1 cellular context compared by ENCODE assay signal in the genomic region with DNA sequence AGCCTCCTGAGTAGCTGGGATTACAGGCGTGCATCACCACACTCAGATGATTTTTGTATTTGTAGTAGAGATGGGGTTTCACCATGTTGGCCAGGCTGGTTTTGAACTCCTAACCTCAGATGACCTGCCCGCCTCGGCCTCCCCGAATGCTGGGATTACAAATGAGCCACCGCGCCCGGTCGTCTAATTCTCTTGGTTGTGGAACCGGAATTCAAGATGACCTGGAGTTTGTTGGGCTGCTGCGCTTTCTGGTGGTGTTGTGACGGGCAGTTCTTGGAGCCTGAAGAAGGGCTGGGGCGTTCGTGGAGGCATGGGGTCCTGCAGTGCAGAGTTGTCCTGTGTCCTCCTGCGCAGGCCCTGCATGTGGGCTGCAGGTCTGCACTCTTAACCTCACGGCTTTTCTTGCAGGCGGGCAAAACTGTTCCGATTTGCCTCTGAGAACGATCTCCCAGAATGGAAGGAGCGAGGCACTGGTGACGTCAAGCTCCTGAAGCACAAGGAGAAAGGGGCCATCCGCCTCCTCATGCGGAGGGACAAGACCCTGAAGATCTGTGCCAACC.
TF ChIP-seq lines count a peak whose summit lies in the region.

No MANE protein-coding gene starts in this region.

TF ChIP-seq in K562, 482 proteins besides CTCF, POLR2A, EP300 and RAD21 (continued from another document):
- TF ChIP-seq, protein P1, sequence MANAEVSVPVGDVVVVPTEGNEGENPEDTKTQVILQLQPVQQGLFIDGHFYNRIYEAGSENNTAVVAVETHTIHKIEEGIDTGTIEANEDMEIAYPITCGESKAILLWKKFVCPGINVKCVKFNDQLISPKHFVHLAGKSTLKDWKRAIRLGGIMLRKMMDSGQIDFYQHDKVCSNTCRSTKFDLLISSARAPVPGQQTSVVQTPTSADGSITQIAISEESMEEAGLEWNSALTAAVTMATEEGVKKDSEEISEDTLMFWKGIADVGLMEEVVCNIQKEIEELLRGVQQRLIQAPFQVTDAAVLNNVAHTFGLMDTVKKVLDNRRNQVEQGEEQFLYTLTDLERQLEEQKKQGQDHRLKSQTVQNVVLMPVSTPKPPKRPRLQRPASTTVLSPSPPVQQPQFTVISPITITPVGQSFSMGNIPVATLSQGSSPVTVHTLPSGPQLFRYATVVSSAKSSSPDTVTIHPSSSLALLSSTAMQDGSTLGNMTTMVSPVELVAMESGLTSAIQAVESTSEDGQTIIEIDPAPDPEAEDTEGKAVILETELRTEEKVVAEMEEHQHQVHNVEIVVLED (CRISPR knock-in tag; IDR thresholded peaks at IDR 0.05), result no peak
- TF ChIP-seq HDAC2 (IDR thresholded peaks at IDR 0.05), result no peak
- TF ChIP-seq CREB1 (IDR thresholded peaks at IDR 0.05), result no peak
- no peak for TF ChIP-seq CREB1 (CRISPR knock-in tag; IDR thresholded peaks at IDR 0.05)
- no peak for TF ChIP-seq GATA2 (CRISPR knock-in tag; IDR thresholded peaks at IDR 0.05)
- TF ChIP-seq, protein P2, sequence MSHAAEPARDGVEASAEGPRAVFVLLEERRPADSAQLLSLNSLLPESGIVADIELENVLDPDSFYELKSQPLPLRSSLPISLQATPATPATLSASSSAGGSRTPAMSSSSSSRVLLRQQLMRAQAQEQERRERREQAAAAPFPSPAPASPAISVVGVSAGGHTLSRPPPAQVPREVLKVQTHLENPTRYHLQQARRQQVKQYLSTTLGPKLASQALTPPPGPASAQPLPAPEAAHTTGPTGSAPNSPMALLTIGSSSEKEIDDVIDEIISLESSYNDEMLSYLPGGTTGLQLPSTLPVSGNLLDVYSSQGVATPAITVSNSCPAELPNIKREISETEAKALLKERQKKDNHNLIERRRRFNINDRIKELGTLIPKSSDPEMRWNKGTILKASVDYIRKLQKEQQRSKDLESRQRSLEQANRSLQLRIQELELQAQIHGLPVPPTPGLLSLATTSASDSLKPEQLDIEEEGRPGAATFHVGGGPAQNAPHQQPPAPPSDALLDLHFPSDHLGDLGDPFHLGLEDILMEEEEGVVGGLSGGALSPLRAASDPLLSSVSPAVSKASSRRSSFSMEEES (CRISPR knock-in tag; IDR thresholded peaks at IDR 0.05), result no peak
- TF ChIP-seq, protein P3, sequence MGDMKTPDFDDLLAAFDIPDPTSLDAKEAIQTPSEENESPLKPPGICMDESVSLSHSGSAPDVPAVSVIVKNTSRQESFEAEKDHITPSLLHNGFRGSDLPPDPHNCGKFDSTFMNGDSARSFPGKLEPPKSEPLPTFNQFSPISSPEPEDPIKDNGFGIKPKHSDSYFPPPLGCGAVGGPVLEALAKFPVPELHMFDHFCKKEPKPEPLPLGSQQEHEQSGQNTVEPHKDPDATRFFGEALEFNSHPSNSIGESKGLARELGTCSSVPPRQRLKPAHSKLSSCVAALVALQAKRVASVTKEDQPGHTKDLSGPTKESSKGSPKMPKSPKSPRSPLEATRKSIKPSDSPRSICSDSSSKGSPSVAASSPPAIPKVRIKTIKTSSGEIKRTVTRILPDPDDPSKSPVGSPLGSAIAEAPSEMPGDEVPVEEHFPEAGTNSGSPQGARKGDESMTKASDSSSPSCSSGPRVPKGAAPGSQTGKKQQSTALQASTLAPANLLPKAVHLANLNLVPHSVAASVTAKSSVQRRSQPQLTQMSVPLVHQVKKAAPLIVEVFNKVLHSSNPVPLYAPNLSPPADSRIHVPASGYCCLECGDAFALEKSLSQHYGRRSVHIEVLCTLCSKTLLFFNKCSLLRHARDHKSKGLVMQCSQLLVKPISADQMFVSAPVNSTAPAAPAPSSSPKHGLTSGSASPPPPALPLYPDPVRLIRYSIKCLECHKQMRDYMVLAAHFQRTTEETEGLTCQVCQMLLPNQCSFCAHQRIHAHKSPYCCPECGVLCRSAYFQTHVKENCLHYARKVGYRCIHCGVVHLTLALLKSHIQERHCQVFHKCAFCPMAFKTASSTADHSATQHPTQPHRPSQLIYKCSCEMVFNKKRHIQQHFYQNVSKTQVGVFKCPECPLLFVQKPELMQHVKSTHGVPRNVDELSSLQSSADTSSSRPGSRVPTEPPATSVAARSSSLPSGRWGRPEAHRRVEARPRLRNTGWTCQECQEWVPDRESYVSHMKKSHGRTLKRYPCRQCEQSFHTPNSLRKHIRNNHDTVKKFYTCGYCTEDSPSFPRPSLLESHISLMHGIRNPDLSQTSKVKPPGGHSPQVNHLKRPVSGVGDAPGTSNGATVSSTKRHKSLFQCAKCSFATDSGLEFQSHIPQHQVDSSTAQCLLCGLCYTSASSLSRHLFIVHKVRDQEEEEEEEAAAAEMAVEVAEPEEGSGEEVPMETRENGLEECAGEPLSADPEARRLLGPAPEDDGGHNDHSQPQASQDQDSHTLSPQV (IDR thresholded peaks at IDR 0.05), result no peak
- TF ChIP-seq DMBX1 (CRISPR knock-in tag; IDR thresholded peaks at IDR 0.05; ENCODE audit: borderline replicate concordance), result no peak
- TF ChIP-seq HNRNPL (IDR thresholded peaks at IDR 0.05; ENCODE audit: low read depth, low read length), result no peak
- TF ChIP-seq, protein P4, sequence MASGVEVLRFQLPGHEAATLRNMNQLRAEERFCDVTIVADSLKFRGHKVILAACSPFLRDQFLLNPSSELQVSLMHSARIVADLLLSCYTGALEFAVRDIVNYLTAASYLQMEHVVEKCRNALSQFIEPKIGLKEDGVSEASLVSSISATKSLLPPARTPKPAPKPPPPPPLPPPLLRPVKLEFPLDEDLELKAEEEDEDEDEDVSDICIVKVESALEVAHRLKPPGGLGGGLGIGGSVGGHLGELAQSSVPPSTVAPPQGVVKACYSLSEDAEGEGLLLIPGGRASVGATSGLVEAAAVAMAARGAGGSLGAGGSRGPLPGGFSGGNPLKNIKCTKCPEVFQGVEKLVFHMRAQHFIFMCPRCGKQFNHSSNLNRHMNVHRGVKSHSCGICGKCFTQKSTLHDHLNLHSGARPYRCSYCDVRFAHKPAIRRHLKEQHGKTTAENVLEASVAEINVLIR (CRISPR knock-in tag; IDR thresholded peaks at IDR 0.05), result no peak
- TF ChIP-seq SMC3 (conservative IDR thresholded peaks at IDR 0.05; ENCODE audit: insufficient read depth, low read depth, low read length), result no peak
- no peak for TF ChIP-seq SIRT6 (IDR thresholded peaks at IDR 0.05; ENCODE audit: low read depth, low read length)
- no peak for TF ChIP-seq BDP1 (IDR thresholded peaks at IDR 0.05; ENCODE audit: insufficient read depth, insufficient read length)
- TF ChIP-seq ZNF384 (IDR thresholded peaks at IDR 0.05; ENCODE audit: low read depth, low read length), result no peak
- TF ChIP-seq HNRNPLL (IDR thresholded peaks at IDR 0.05; ENCODE audit: low read depth, low read length, poor library complexity, severe bottlenecking), result no peak
- no peak for TF ChIP-seq NFE2L1 (tag; IDR thresholded peaks at IDR 0.05; ENCODE audit: borderline replicate concordance, low read depth)
- TF ChIP-seq, protein P5, sequence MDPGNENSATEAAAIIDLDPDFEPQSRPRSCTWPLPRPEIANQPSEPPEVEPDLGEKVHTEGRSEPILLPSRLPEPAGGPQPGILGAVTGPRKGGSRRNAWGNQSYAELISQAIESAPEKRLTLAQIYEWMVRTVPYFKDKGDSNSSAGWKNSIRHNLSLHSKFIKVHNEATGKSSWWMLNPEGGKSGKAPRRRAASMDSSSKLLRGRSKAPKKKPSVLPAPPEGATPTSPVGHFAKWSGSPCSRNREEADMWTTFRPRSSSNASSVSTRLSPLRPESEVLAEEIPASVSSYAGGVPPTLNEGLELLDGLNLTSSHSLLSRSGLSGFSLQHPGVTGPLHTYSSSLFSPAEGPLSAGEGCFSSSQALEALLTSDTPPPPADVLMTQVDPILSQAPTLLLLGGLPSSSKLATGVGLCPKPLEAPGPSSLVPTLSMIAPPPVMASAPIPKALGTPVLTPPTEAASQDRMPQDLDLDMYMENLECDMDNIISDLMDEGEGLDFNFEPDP (CRISPR knock-in tag; IDR thresholded peaks at IDR 0.05), result no peak
- peak; percentile 65; the same call in 1 of the 2 replicates for TF ChIP-seq PHB (CRISPR knock-in tag; IDR thresholded peaks at IDR 0.05)
- no peak for TF ChIP-seq ERF (CRISPR knock-in tag; IDR thresholded peaks at IDR 0.05)
- TF ChIP-seq, protein P6, sequence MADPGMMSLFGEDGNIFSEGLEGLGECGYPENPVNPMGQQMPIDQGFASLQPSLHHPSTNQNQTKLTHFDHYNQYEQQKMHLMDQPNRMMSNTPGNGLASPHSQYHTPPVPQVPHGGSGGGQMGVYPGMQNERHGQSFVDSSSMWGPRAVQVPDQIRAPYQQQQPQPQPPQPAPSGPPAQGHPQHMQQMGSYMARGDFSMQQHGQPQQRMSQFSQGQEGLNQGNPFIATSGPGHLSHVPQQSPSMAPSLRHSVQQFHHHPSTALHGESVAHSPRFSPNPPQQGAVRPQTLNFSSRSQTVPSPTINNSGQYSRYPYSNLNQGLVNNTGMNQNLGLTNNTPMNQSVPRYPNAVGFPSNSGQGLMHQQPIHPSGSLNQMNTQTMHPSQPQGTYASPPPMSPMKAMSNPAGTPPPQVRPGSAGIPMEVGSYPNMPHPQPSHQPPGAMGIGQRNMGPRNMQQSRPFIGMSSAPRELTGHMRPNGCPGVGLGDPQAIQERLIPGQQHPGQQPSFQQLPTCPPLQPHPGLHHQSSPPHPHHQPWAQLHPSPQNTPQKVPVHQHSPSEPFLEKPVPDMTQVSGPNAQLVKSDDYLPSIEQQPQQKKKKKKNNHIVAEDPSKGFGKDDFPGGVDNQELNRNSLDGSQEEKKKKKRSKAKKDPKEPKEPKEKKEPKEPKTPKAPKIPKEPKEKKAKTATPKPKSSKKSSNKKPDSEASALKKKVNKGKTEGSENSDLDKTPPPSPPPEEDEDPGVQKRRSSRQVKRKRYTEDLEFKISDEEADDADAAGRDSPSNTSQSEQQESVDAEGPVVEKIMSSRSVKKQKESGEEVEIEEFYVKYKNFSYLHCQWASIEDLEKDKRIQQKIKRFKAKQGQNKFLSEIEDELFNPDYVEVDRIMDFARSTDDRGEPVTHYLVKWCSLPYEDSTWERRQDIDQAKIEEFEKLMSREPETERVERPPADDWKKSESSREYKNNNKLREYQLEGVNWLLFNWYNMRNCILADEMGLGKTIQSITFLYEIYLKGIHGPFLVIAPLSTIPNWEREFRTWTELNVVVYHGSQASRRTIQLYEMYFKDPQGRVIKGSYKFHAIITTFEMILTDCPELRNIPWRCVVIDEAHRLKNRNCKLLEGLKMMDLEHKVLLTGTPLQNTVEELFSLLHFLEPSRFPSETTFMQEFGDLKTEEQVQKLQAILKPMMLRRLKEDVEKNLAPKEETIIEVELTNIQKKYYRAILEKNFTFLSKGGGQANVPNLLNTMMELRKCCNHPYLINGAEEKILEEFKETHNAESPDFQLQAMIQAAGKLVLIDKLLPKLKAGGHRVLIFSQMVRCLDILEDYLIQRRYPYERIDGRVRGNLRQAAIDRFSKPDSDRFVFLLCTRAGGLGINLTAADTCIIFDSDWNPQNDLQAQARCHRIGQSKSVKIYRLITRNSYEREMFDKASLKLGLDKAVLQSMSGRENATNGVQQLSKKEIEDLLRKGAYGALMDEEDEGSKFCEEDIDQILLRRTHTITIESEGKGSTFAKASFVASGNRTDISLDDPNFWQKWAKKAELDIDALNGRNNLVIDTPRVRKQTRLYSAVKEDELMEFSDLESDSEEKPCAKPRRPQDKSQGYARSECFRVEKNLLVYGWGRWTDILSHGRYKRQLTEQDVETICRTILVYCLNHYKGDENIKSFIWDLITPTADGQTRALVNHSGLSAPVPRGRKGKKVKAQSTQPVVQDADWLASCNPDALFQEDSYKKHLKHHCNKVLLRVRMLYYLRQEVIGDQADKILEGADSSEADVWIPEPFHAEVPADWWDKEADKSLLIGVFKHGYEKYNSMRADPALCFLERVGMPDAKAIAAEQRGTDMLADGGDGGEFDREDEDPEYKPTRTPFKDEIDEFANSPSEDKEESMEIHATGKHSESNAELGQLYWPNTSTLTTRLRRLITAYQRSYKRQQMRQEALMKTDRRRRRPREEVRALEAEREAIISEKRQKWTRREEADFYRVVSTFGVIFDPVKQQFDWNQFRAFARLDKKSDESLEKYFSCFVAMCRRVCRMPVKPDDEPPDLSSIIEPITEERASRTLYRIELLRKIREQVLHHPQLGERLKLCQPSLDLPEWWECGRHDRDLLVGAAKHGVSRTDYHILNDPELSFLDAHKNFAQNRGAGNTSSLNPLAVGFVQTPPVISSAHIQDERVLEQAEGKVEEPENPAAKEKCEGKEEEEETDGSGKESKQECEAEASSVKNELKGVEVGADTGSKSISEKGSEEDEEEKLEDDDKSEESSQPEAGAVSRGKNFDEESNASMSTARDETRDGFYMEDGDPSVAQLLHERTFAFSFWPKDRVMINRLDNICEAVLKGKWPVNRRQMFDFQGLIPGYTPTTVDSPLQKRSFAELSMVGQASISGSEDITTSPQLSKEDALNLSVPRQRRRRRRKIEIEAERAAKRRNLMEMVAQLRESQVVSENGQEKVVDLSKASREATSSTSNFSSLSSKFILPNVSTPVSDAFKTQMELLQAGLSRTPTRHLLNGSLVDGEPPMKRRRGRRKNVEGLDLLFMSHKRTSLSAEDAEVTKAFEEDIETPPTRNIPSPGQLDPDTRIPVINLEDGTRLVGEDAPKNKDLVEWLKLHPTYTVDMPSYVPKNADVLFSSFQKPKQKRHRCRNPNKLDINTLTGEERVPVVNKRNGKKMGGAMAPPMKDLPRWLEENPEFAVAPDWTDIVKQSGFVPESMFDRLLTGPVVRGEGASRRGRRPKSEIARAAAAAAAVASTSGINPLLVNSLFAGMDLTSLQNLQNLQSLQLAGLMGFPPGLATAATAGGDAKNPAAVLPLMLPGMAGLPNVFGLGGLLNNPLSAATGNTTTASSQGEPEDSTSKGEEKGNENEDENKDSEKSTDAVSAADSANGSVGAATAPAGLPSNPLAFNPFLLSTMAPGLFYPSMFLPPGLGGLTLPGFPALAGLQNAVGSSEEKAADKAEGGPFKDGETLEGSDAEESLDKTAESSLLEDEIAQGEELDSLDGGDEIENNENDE (IDR thresholded peaks at IDR 0.05; ENCODE audit: low read depth, low read length), result no peak
- TF ChIP-seq TAF7 (tag; IDR thresholded peaks at IDR 0.05), result no peak
- TF ChIP-seq, protein P7, sequence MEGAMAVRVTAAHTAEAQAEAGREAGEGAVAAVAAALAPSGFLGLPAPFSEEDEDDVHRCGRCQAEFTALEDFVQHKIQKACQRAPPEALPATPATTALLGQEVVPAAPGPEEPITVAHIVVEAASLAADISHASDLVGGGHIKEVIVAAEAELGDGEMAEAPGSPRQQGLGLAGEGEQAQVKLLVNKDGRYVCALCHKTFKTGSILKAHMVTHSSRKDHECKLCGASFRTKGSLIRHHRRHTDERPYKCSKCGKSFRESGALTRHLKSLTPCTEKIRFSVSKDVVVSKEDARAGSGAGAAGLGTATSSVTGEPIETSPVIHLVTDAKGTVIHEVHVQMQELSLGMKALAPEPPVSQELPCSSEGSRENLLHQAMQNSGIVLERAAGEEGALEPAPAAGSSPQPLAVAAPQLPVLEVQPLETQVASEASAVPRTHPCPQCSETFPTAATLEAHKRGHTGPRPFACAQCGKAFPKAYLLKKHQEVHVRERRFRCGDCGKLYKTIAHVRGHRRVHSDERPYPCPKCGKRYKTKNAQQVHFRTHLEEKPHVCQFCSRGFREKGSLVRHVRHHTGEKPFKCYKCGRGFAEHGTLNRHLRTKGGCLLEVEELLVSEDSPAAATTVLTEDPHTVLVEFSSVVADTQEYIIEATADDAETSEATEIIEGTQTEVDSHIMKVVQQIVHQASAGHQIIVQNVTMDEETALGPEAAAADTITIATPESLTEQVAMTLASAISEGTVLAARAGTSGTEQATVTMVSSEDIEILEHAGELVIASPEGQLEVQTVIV (CRISPR knock-in tag; IDR thresholded peaks at IDR 0.05; ENCODE audit: borderline replicate concordance), result no peak
- TF ChIP-seq ASH1L (IDR thresholded peaks at IDR 0.05; ENCODE audit: borderline replicate concordance, low read depth, partially characterized antibody), result no peak
- TF ChIP-seq, protein P8, sequence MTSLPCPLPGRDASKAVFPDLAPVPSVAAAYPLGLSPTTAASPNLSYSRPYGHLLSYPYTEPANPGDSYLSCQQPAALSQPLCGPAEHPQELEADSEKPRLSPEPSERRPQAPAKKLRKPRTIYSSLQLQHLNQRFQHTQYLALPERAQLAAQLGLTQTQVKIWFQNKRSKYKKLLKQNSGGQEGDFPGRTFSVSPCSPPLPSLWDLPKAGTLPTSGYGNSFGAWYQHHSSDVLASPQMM (CRISPR knock-in tag; IDR thresholded peaks at IDR 0.05), result no peak
